1 cellular context compared by ENCODE assay signal in the genomic region with DNA sequence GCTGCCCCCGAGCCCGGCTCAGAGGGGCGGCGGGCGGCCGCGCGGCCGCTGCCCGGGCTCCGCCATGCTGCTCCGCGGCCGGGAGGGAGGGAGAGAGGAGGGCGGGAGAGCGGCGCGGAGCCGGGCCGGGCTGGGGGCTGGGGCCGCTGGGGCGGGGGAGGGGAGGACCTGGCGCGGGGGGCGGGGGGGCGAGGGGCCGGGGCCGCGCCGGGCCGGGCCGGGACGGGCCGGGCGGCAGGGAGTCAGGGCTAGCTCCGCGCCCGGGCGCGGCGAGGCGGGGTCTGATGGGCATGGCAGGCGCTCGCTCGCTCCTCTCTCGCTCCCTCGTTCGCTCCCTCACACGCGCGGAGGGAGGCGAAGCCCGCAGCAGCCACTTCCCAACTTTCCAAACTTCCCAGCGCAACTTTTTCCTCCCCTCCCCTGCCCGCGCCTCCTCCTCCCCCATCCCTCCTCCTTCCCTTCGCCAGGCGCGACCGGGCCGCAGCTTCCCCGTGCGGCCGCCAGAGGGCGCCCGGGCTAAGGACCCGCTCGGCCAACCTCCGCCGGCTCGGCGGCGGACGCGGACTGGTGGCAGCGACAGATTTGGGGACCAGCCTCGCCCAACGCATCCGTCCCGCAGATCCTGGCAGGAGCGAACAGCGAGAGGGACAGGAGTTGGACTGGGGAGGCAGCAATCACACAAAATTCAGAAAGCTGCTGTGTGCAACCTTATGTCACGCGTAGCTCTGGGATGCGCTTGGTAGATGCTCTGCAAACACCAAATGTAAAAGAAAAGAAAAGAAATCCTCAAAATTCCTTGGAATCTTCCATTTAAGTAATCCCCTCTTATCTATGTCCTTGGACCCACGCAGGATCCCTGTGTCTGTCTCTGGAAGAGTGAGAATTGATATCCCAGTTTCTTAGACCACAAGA.
TF ChIP-seq lines count a peak whose summit lies in the region.

A gene (minus strand): TSS at position 97 of the 912 bp plus-strand sequence.

TF ChIP-seq in K562, 482 proteins besides CTCF, POLR2A, EP300 and RAD21 (continued from another document):
- TF ChIP-seq, protein P1, sequence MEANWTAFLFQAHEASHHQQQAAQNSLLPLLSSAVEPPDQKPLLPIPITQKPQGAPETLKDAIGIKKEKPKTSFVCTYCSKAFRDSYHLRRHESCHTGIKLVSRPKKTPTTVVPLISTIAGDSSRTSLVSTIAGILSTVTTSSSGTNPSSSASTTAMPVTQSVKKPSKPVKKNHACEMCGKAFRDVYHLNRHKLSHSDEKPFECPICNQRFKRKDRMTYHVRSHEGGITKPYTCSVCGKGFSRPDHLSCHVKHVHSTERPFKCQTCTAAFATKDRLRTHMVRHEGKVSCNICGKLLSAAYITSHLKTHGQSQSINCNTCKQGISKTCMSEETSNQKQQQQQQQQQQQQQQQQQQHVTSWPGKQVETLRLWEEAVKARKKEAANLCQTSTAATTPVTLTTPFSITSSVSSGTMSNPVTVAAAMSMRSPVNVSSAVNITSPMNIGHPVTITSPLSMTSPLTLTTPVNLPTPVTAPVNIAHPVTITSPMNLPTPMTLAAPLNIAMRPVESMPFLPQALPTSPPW (CRISPR knock-in tag; IDR thresholded peaks at IDR 0.05): peak; percentile 61
- TF ChIP-seq ZNF764 (CRISPR knock-in tag; IDR thresholded peaks at IDR 0.05; ENCODE audit: low read depth) (no peak), SMC3 (conservative IDR thresholded peaks at IDR 0.05; ENCODE audit: insufficient read depth, low read depth, low read length) (peak; percentile 77), YY1 (IDR thresholded peaks at IDR 0.05; ENCODE audit: borderline replicate concordance in 1 of 3, control insufficient read depth in 1 of 3, extremely low read depth in 1 of 3, insufficient read depth in 3 of 3, insufficient read length in 1 of 3, insufficient replicate concordance in 2 of 3, low read depth in 1 of 3, low read length in 2 of 3) (peak in 1 of 3 experiments; percentile 16), LARP7 (IDR thresholded peaks at IDR 0.05) (no peak), HNRNPK (IDR thresholded peaks at IDR 0.05; ENCODE audit: low read depth, low read length, poor library complexity, severe bottlenecking) (peak; percentile 77), PCBP2 (IDR thresholded peaks at IDR 0.05; ENCODE audit: low read depth, low read length, poor library complexity, severe bottlenecking) (peak; percentile 69), ARID2 (IDR thresholded peaks at IDR 0.05) (peak; percentile 34; the same call in 1 of the 2 replicates), RB1 (IDR thresholded peaks at IDR 0.05; ENCODE audit: low read depth) (peak; percentile 69), NEUROD1 (IDR thresholded peaks at IDR 0.05; ENCODE audit: borderline replicate concordance, low read depth, low read length, partially characterized antibody) (peak; percentile 14), HMGN3 (IDR thresholded peaks at IDR 0.05; ENCODE audit: borderline replicate concordance, extremely low read depth, insufficient read length, low read depth, low read length) (peak; percentile 25), EGR1 (conservative IDR thresholded peaks at IDR 0.05) (0 out of 2 replicates have a peak, but pooled peaks have one; percentile 24), PCBP1 (IDR thresholded peaks at IDR 0.05; ENCODE audit: low read depth, low read length, poor library complexity, severe bottlenecking) (peak; percentile 86), U2AF1 (optimal IDR thresholded peaks at IDR 0.05; ENCODE audit: low read depth, low read length) (peak; percentile 38)
TF ChIP-seq in K562: peak in this region for 15.
